Comparison of ENCODE assay signal across 9 cellular contexts in genomic region chr4:24557036-24558022, GRCh38. TPM values are rescaled to one million over a fixed set of nuclear protein-coding genes. Genes with fewer than 3 reads are reported as not detected.
DNase-seq lines count a peak whose midpoint lies in the region; TF ChIP-seq lines count a peak whose summit lies in the region.
"Had no signal": no experiment of that assay in that cellular context is flagged by ENCODE, and none has a peak within 500 bp of the region (broad histone marks: within the 10 kb centered on the region; RNA-seq: fewer than 3 reads in every experiment).

No MANE protein-coding gene starts in this region.

- DNase-seq in SIG-M5 (lab: John Stamatoyannopoulos, UW) (peak; percentile 3), SIG-M5 treated with dmso at 0.1 percent for 504 hours (lab: John Stamatoyannopoulos, UW; ENCODE audit: unreplicated experiment) (no peak), NCI-H226 (peak; percentile 39), chondrocyte (ENCODE audit: low spot score) (no peak), osteocyte (ENCODE audit: extremely low spot score, unreplicated experiment) (no peak), NCI-H510A (lab: John Stamatoyannopoulos, UW) (no peak), DMS53 treated with DMSO at 0.1 percent for 48 hours (lab: John Stamatoyannopoulos, UW; ENCODE audit: unreplicated experiment) (no peak), HuH-7.5 (ENCODE audit: low spot score) (no peak)
- DNase-seq: upper lobe of left lung had no signal

- H3K27ac Mint-ChIP-seq in chondrocyte (ENCODE audit: unreplicated experiment) = peak overlapping the region; percentile 79
- peak overlapping the region; percentile 16 for H3K27ac Mint-ChIP-seq in osteocyte (ENCODE audit: unreplicated experiment)

- H3K9me3 Mint-ChIP-seq in chondrocyte (ENCODE audit: low read depth) = peaks cover 3% of the 10 kb centered on the region
- H3K9me3 Mint-ChIP-seq in osteocyte (ENCODE audit: unreplicated experiment) = no peaks in the 10 kb centered on the region

- H3K27me3 Mint-ChIP-seq in chondrocyte (ENCODE audit: low read depth) = no peaks in the 10 kb centered on the region
- no peaks in the 10 kb centered on the region for H3K27me3 Mint-ChIP-seq in osteocyte (ENCODE audit: unreplicated experiment)

- peaks cover 9% of the 10 kb centered on the region for H3K36me3 Mint-ChIP-seq in chondrocyte (ENCODE audit: low read depth)
- peaks cover 20% of the 10 kb centered on the region for H3K36me3 Mint-ChIP-seq in osteocyte (ENCODE audit: unreplicated experiment)

- H3K4me3 Mint-ChIP-seq in chondrocyte (ENCODE audit: unreplicated experiment) (no peak overlapping the region), osteocyte (ENCODE audit: unreplicated experiment) (no peak overlapping the region)

- H3K4me1 Mint-ChIP-seq in chondrocyte (ENCODE audit: low read depth) = peaks cover 59% of the 10 kb centered on the region
- H3K4me1 Mint-ChIP-seq in osteocyte (ENCODE audit: unreplicated experiment) = peaks cover 40% of the 10 kb centered on the region

- TF ChIP-seq CTCF in chondrocyte (IDR thresholded peaks at IDR 0.05) (no peak), osteocyte (IDR thresholded peaks at IDR 0.05) (no peak)

RNA-seq across cellular contexts. Expression of gene DHX15, which starts 27.0 kb away (rescaled TPM):
- 77.4 to 91.6 TPM (median 79.1 TPM) in 3 replicates for total RNA-seq in chondrocyte
- total RNA-seq in osteocyte = 101 and 102 TPM in 2 replicates

Comparison
In these comparisons a context has a peak if more than half of its experiments do, and no peak if none do; other contexts are left out.
1. DNase-seq: peak in SIG-M5 (single experiment) and NCI-H226 (single experiment); none in SIG-M5 treated with dmso at 0.1 percent for 504 hours (single experiment), chondrocyte (single experiment), osteocyte (single experiment), NCI-H510A (single experiment), DMS53 treated with DMSO at 0.1 percent for 48 hours (single experiment) and HuH-7.5 (single experiment).